ENCODE assay signal across 16 cellular contexts in the genomic region with DNA sequence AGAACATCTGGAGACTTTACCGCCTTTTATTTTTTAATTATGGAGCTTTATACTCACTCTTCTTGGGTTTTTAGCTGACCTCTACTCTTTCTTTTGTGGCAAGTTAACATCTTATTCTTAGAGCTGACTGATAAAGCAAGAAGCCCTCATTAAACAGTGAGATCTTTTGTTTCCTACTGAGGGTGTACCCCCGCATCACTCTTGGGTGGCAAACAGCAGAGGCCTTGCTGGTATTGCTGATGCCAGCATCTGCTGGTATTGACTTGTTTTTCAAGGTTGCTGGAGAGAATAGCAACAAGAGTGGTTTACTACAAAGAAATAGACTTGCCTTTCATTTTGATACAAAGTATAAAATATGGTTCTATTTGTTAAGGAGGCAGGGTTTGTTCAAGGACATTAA.
DNase-seq lines count a peak whose midpoint lies in the region; ATAC-seq and TF ChIP-seq lines count a peak whose summit lies in the region.
"Had no signal": no experiment of that assay in that cellular context is flagged by ENCODE, and none has a peak within 500 bp of the region (broad histone marks: within the 10 kb centered on the region; RNA-seq: fewer than 3 reads in every experiment).

No MANE protein-coding gene starts in this region.

- no peaks in the 10 kb centered on the region for H3K9me2 ChIP-seq in hepatocyte (replicated peaks; ENCODE audit: insufficient read depth)

- CTCF ChIA-PET in T-cell (lab: Charles Lee) = interaction anchor here in 1 of 2 donors (2.4 kb wide), 1 partner anchor 17 kb away, joined by 16 read pairs; no protein-coding TSS in a partner anchor

- peaks cover 91% of the 10 kb centered on the region for H3K79me2 ChIP-seq in hepatocyte

- intact Hi-C loops in activated CD4-positive, alpha-beta T cell treated with anti-CD3 and anti-CD28 coated beads, Interleukin-2, amount 10 ng/mL, durations not matched to agents 24 days and 14 days (cut with micrococcal nuclease) = loop anchor here (10.0 kb wide), 2 partner anchors 679 to 1209 kb away; no protein-coding TSS in a partner anchor

- H3K4me1 Mint-ChIP-seq in activated CD4-positive, alpha-beta T cell treated with anti-CD3 and anti-CD28 coated beads, Interleukin-2, amount 10 ng/mL, durations not matched to agents 24 days and 14 days = peaks cover 84% of the 10 kb centered on the region
- H3K4me1 Mint-ChIP-seq in T-cell = peaks cover 85 to 96% (median 96%) of the 10 kb centered on the region in 3 donors
- H3K4me1 Mint-ChIP-seq in stimulated activated naive B cell treated with anti-CD40 and anti-IgM and Interleukin-4, amounts not matched to agents 10 μg/mL and 1 μg/mL and 100 μg/mL, for 72 hours = peaks cover 60 to 94% of the 10 kb centered on the region in 2 donors

- peak overlapping the region; percentile 9 for H3K4me2 ChIP-seq in hepatocyte
- H3K4me2 ChIP-seq: A549 had no signal

- H4K20me1 ChIP-seq in hepatocyte (ENCODE audit: insufficient read depth, poor library complexity, severe bottlenecking) = peaks cover 3% of the 10 kb centered on the region

- H3K36me3 ChIP-seq in hepatocyte (replicated peaks; ENCODE audit: insufficient read depth, low read depth) = peaks cover 6% of the 10 kb centered on the region

- H3K27me3 Mint-ChIP-seq in activated CD4-positive, alpha-beta T cell treated with anti-CD3 and anti-CD28 coated beads, Interleukin-2, amount 10 ng/mL, durations not matched to agents 24 days and 14 days = no peaks in the 10 kb centered on the region
- no peaks in the 10 kb centered on the region for H3K27me3 Mint-ChIP-seq in T-cell
- H3K27me3 Mint-ChIP-seq in stimulated activated naive B cell treated with anti-CD40 and anti-IgM and Interleukin-4, amounts not matched to agents 10 μg/mL and 1 μg/mL and 100 μg/mL, for 72 hours = no peaks in the 10 kb centered on the region
- H3K27me3 Mint-ChIP-seq: central memory CD8-positive, alpha-beta T cell had no signal

- peaks cover 57% of the 10 kb centered on the region for H3K4me1 ChIP-seq in hepatocyte (ENCODE audit: insufficient read depth)

- WGBS in hepatocyte (ENCODE audit: low lambda C conversion rate, missing lambda C conversion rate) = 98% methylated on average over 2 of the region's 2 CpGs

- H2AFZ ChIP-seq in hepatocyte = no peak overlapping the region

- no peak for DNase-seq in activated CD4-positive, alpha-beta T cell treated with anti-CD3 and anti-CD28 coated beads, Interleukin-2, amount 10 ng/mL, durations not matched to agents 24 days and 14 days
- DNase-seq in activated CD4-positive, alpha-beta T cell treated with anti-CD3 and anti-CD28 coated beads for 48 hours = no peak
- DNase-seq in T-cell (no peak), hepatocyte (ENCODE audit: low spot score) (no peak), activated gamma-delta T cell (lab: John Stamatoyannopoulos, UW) (no peak), middle frontal gyrus (ENCODE audit: extremely low spot score, low spot score) (no peak)
- no peak for DNase-seq in stimulated activated naive B cell treated with anti-CD40 and anti-IgM and Interleukin-4, amounts not matched to agents 10 μg/mL and 1 μg/mL and 100 μg/mL, for 72 hours
- DNase-seq in stimulated activated CD4-positive, alpha-beta T cell treated with anti-CD3 and anti-CD28 coated beads, Interleukin-12 subunit alpha, Interleukin-12 subunit beta, amount 100 ng/mL, for 4 hours = no peak
- DNase-seq: activated CD4-positive, alpha-beta T cell treated with anti-CD3 and anti-CD28 coated beads, Interleukin-2, amount 50 U/mL, for 4 hours; foreskin keratinocyte; Karpas-422; stimulated activated CD4-positive, alpha-beta T cell treated with anti-CD3 and anti-CD28 coated beads, Interleukin-15, amount 100 ng/mL, for 24 hours; stimulated activated naive CD4-positive, alpha-beta T cell treated with Interleukin-2 at 50 U/mL for 16 hours had no signal

- H3K9me3 ChIP-seq in hepatocyte (ENCODE audit: low read depth) = no peaks in the 10 kb centered on the region
- H3K9me3 ChIP-seq: A549 had no signal

- no peaks in the 10 kb centered on the region for H3K27me3 ChIP-seq in hepatocyte
- H3K27me3 ChIP-seq: foreskin keratinocyte had no signal

- peaks cover 98% of the 10 kb centered on the region for H3K36me3 Mint-ChIP-seq in activated CD4-positive, alpha-beta T cell treated with anti-CD3 and anti-CD28 coated beads, Interleukin-2, amount 10 ng/mL, durations not matched to agents 24 days and 14 days (ENCODE audit: low read depth)
- H3K36me3 Mint-ChIP-seq in T-cell = peaks cover 96% of the 10 kb centered on the region
- peaks cover 79 to 94% of the 10 kb centered on the region in 2 donors for H3K36me3 Mint-ChIP-seq in stimulated activated naive B cell treated with anti-CD40 and anti-IgM and Interleukin-4, amounts not matched to agents 10 μg/mL and 1 μg/mL and 100 μg/mL, for 72 hours

- no peak for ATAC-seq in T-cell (replicated peaks in 1 of 4)
- no peak for ATAC-seq in stimulated activated naive B cell treated with anti-CD40 and anti-IgM and Interleukin-4, amounts not matched to agents 10 μg/mL and 1 μg/mL and 100 μg/mL, for 72 hours (replicated peaks)
- ATAC-seq: A549, foreskin keratinocyte, HCT116 had no signal

- H3K4me3 ChIP-seq in hepatocyte = no peak overlapping the region
- H3K4me3 ChIP-seq: A549 had no signal

- H3K27ac ChIP-seq in hepatocyte = peak overlapping the region; percentile 68
- H3K27ac ChIP-seq: A549, foreskin keratinocyte had no signal

- no peak for TF ChIP-seq CTCF in hepatocyte (IDR thresholded peaks at IDR 0.05; ENCODE audit: poor library complexity)

- peaks cover 18% of the 10 kb centered on the region for H3K9me3 Mint-ChIP-seq in activated CD4-positive, alpha-beta T cell treated with anti-CD3 and anti-CD28 coated beads, Interleukin-2, amount 10 ng/mL, durations not matched to agents 24 days and 14 days
- H3K9me3 Mint-ChIP-seq in T-cell = peaks cover 0 to 4% (median 0%) of the 10 kb centered on the region in 3 donors
- H3K9me3 Mint-ChIP-seq in stimulated activated naive B cell treated with anti-CD40 and anti-IgM and Interleukin-4, amounts not matched to agents 10 μg/mL and 1 μg/mL and 100 μg/mL, for 72 hours = peaks cover 3 to 4% of the 10 kb centered on the region in 2 donors
- H3K9me3 Mint-ChIP-seq: central memory CD8-positive, alpha-beta T cell had no signal

- peak overlapping the region; percentile 97 for H3K4me3 Mint-ChIP-seq in activated CD4-positive, alpha-beta T cell treated with anti-CD3 and anti-CD28 coated beads, Interleukin-2, amount 10 ng/mL, durations not matched to agents 24 days and 14 days
- H3K4me3 Mint-ChIP-seq in T-cell = peak overlapping the region; percentile 17 to 60 (median 22)
- H3K4me3 Mint-ChIP-seq in stimulated activated naive B cell treated with anti-CD40 and anti-IgM and Interleukin-4, amounts not matched to agents 10 μg/mL and 1 μg/mL and 100 μg/mL, for 72 hours = peak overlapping the region; percentile 55 to 57
- H3K4me3 Mint-ChIP-seq: central memory CD8-positive, alpha-beta T cell had no signal

- POLR2A ChIA-PET in T-cell (lab: Charles Lee) = interaction anchor here (0.5 to 0.6 kb wide), 2 partner anchors 18 to 153 kb away, joined by 3 to 4 read pairs; no protein-coding TSS in a partner anchor

- H3K27ac Mint-ChIP-seq in activated CD4-positive, alpha-beta T cell treated with anti-CD3 and anti-CD28 coated beads, Interleukin-2, amount 10 ng/mL, durations not matched to agents 24 days and 14 days = peak overlapping the region; percentile 89
- H3K27ac Mint-ChIP-seq in T-cell = peak overlapping the region; percentile 69 to 73
- peak overlapping the region; percentile 99 for H3K27ac Mint-ChIP-seq in stimulated activated naive B cell treated with anti-CD40 and anti-IgM and Interleukin-4, amounts not matched to agents 10 μg/mL and 1 μg/mL and 100 μg/mL, for 72 hours

Comparison
In these comparisons a context has a peak if more than half of its experiments do, and no peak if none do; other contexts are left out.
1. H3K4me3 Mint-ChIP-seq: peak in every context shown above with its lines; median percentile 97 in activated CD4-positive, alpha-beta T cell treated with anti-CD3 and anti-CD28 coated beads, Interleukin-2, amount 10 ng/mL, durations not matched to agents 24 days and 14 days; 56 in stimulated activated naive B cell treated with anti-CD40 and anti-IgM and Interleukin-4, amounts not matched to agents 10 μg/mL and 1 μg/mL and 100 μg/mL, for 72 hours; 22 in T-cell.